Comparison of ENCODE assay signal across 16 cellular contexts in the genomic region with DNA sequence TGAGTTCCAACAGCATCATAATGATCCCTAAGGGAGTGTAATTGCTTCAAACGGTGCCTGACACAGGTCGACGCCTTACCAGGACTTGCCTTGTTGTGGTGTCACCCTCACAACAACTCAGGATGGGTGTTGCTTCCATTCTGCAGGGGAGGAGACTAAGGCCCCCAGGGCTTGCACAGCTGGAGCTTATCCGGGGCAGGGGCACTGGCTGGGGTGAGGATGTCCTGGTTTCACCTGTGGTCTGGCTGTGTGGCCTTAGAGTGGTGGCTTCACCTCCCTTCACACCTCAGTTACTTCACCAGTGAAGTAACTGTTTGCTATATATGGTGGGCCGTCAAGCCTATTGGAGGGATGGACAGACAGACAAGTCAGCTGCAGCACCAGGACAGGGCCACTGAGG. TPM values are rescaled to one million over a fixed set of nuclear protein-coding genes. Genes with fewer than 3 reads are reported as not detected.
DNase-seq lines count a peak whose midpoint lies in the region; ATAC-seq and TF ChIP-seq lines count a peak whose summit lies in the region.
"Had no signal": no experiment of that assay in that cellular context is flagged by ENCODE, and none has a peak within 500 bp of the region (broad histone marks: within the 10 kb centered on the region; RNA-seq: fewer than 3 reads in every experiment).

No MANE protein-coding gene starts in this region.

- no peaks in the 10 kb centered on the region for H3K9me3 ChIP-seq in heart right ventricle
- no peaks in the 10 kb centered on the region for H3K9me3 ChIP-seq in mammary epithelial cell (replicated peaks; ENCODE audit: insufficient read depth, low read length)
- no peaks in the 10 kb centered on the region for H3K9me3 ChIP-seq in mucosa of rectum (ENCODE audit: control insufficient read depth in 2 of 2, low read length in 2 of 2)
- no peaks in the 10 kb centered on the region for H3K9me3 ChIP-seq in upper lobe of left lung
- H3K9me3 ChIP-seq in naive thymus-derived CD4-positive, alpha-beta T cell (ENCODE audit: control insufficient read depth in 2 of 3, low read length in 3 of 3): no peaks in the 10 kb centered on the region
- H3K9me3 ChIP-seq: tibial nerve had no signal

- H3K36me3 ChIP-seq in heart right ventricle (no peaks in the 10 kb centered on the region), mammary epithelial cell (ENCODE audit: insufficient read depth, low read length) (no peaks in the 10 kb centered on the region), mucosa of rectum (ENCODE audit: control insufficient read depth in 2 of 2, insufficient read depth in 2 of 2, low read length in 2 of 2) (peaks cover 19 to 34% of the 10 kb centered on the region in 2 donors), upper lobe of left lung (peaks cover 0 to under 1% (median 0%) of the 10 kb centered on the region in 4 donors)
- H3K36me3 ChIP-seq in naive thymus-derived CD4-positive, alpha-beta T cell (ENCODE audit: control insufficient read depth in 2 of 3, insufficient read depth in 3 of 3, low read length in 3 of 3): no peaks in the 10 kb centered on the region
- H3K36me3 ChIP-seq: tibial nerve had no signal

- CTCF ChIA-PET in mammary epithelial cell (lab: Charles Lee; ENCODE audit: low non-redundant PET): no interaction called here
- CTCF ChIA-PET in naive thymus-derived CD4-positive, alpha-beta T cell (lab: Charles Lee): interaction anchor here (0.6 kb wide), 1 partner anchor 101 kb away, joined by 3 read pairs; no protein-coding TSS in a partner anchor

- dilution Hi-C loops in mammary epithelial cell (cut with HindIII; ENCODE audit: low sequenced_read_pairs): no loop called here

- WGBS in heart right ventricle, 2 donors: 85% methylated on average over 5 of the region's 5 CpGs
- 62% methylated on average over 4 of the region's 5 CpGs for WGBS in mammary epithelial cell (ENCODE audit: low coverage, missing lambda C conversion rate)
- WGBS in upper lobe of left lung, 2 donors: 74 to 87% methylated on average over 4 to 5 of the region's 5 CpGs

- peak; percentile 22 for DNase-seq in Right ventricle myocardium inferior (ENCODE audit: missing footprints)
- no peak for DNase-seq in heart right ventricle
- DNase-seq in mammary epithelial cell: no peak
- DNase-seq in upper lobe of left lung: no peak
- DNase-seq in NCI-H82 treated with DMSO at 0.1 percent for 48 hours (lab: John Stamatoyannopoulos, UW; ENCODE audit: unreplicated experiment): no peak
- DNase-seq in naive thymus-derived CD4-positive, alpha-beta T cell: no peak
- DNase-seq: activated CD4-positive, alpha-beta T cell treated with anti-CD3 and anti-CD28 coated beads for 4 hours; CD4-positive, alpha-beta T cell; DND-41; effector CD4-positive, alpha-beta T cell; NK-92 treated with Interleukin-12 subunit alpha and Interleukin-12 subunit beta, amount 100 ng/mL, for 24 hours; stimulated activated CD4-positive, alpha-beta T cell treated with anti-CD3 and anti-CD28 coated beads, Interleukin-4, amount 100 ng/mL, for 24 hours had no signal

- no peak overlapping the region for H3K9ac ChIP-seq in mammary epithelial cell (ENCODE audit: insufficient read depth, low read length)
- H3K9ac ChIP-seq in mucosa of rectum (ENCODE audit: low read depth in 1 of 2, low read length in 2 of 2): peak overlapping the region; percentile 9 to 45

- H3K4me3 Mint-ChIP-seq in naive thymus-derived CD4-positive, alpha-beta T cell: no peak overlapping the region
- H3K4me3 Mint-ChIP-seq: CD4-positive, alpha-beta T cell had no signal

- no peak for TF ChIP-seq EP300 in upper lobe of left lung (IDR thresholded peaks at IDR 0.05)

- H3K9me3 Mint-ChIP-seq in naive thymus-derived CD4-positive, alpha-beta T cell: peaks cover 0 to 1% (median 0%) of the 10 kb centered on the region in 11 donors
- H3K9me3 Mint-ChIP-seq: activated naive CD4-positive, alpha-beta T cell treated with anti-CD3 and anti-CD28 coated beads, Interleukin-2, amount 50 U/mL, for 72 hours; CD4-positive, alpha-beta T cell had no signal

- H3K4me1 ChIP-seq in heart right ventricle (peaks cover 0 to 16% (median 0%) of the 10 kb centered on the region in 9 donors), mammary epithelial cell (ENCODE audit: insufficient read depth, low read length) (peaks cover 17% of the 10 kb centered on the region), mucosa of rectum (ENCODE audit: control insufficient read depth in 2 of 2, insufficient read depth in 2 of 2, low read length in 2 of 2) (peaks cover 31 to 60% of the 10 kb centered on the region in 2 donors), upper lobe of left lung (peaks cover 0 to 22% (median 14%) of the 10 kb centered on the region in 4 donors)
- H3K4me1 ChIP-seq in naive thymus-derived CD4-positive, alpha-beta T cell (ENCODE audit: control insufficient read depth in 2 of 2, insufficient read depth in 2 of 2, low read length in 2 of 2): no peaks in the 10 kb centered on the region
- H3K4me1 ChIP-seq: tibial nerve had no signal

- no peaks in the 10 kb centered on the region for H3K27me3 Mint-ChIP-seq in naive thymus-derived CD4-positive, alpha-beta T cell
- H3K27me3 Mint-ChIP-seq: CD4-positive, alpha-beta T cell had no signal

- H3K36me3 Mint-ChIP-seq in naive thymus-derived CD4-positive, alpha-beta T cell: peaks cover 0 to 12% (median 0%) of the 10 kb centered on the region in 5 donors
- H3K36me3 Mint-ChIP-seq: activated naive CD4-positive, alpha-beta T cell treated with anti-CD3 and anti-CD28 coated beads, Interleukin-2, amount 50 U/mL, for 72 hours had no signal

- ATAC-seq in Right ventricle myocardium inferior: no peak
- ATAC-seq in heart right ventricle: no peak
- ATAC-seq in upper lobe of left lung (ENCODE audit: low FRiP score in 2 of 2): peak in 1 of 2 donors; percentile 1
- ATAC-seq in naive thymus-derived CD4-positive, alpha-beta T cell: no peak
- no peak for ATAC-seq in GM19324 (IDR thresholded peaks at IDR 0.05; ENCODE audit: low FRiP score, unreplicated experiment)
- ATAC-seq: activated naive CD4-positive, alpha-beta T cell treated with anti-CD3 and anti-CD28 coated beads, Interleukin-2, amount 50 U/mL, for 72 hours had no signal

- H3K4me1 Mint-ChIP-seq in naive thymus-derived CD4-positive, alpha-beta T cell: peaks cover 0 to 1% (median 0%) of the 10 kb centered on the region in 7 donors

- H3K27me3 ChIP-seq in heart right ventricle (no peaks in the 10 kb centered on the region), mammary epithelial cell (ENCODE audit: insufficient read depth, low read length) (no peaks in the 10 kb centered on the region), mucosa of rectum (ENCODE audit: control insufficient read depth in 2 of 2, insufficient read depth in 2 of 2, low read length in 2 of 2) (no peaks in the 10 kb centered on the region), upper lobe of left lung (no peaks in the 10 kb centered on the region)
- H3K27me3 ChIP-seq in naive thymus-derived CD4-positive, alpha-beta T cell (ENCODE audit: control insufficient read depth in 2 of 2, insufficient read depth in 2 of 2, low read length in 2 of 2): no peaks in the 10 kb centered on the region
- H3K27me3 ChIP-seq: tibial nerve had no signal

- no peak overlapping the region for H3K27ac ChIP-seq in heart right ventricle
- no peak overlapping the region for H3K27ac ChIP-seq in mammary epithelial cell (ENCODE audit: insufficient read depth, low read depth, low read length)
- peak overlapping the region; percentile 98 to 99 for H3K27ac ChIP-seq in mucosa of rectum (ENCODE audit: low read depth in 2 of 2, low read length in 2 of 2)
- H3K27ac ChIP-seq in upper lobe of left lung: peak overlapping the region; percentile 38 to 89 (median 85)
- no peak overlapping the region for H3K27ac ChIP-seq in naive thymus-derived CD4-positive, alpha-beta T cell (ENCODE audit: low read depth, low read length)

- peak overlapping the region; percentile 66 for H3K4me2 ChIP-seq in mammary epithelial cell (ENCODE audit: insufficient read depth, low read depth, low read length)

- intact Hi-C loops in Right ventricle myocardium inferior (cut with DNase I): no loop called here
- intact Hi-C loops in heart right ventricle (cut with DNase I): no loop called here
- intact Hi-C loops in mammary epithelial cell (cut with micrococcal nuclease): no loop called here
- intact Hi-C loops in naive thymus-derived CD4-positive, alpha-beta T cell (cut with micrococcal nuclease): no loop called here

- peak overlapping the region; percentile 88 for H2AFZ ChIP-seq in mammary epithelial cell (ENCODE audit: low read depth, low read length)

- H3K79me2 ChIP-seq in mammary epithelial cell (ENCODE audit: insufficient read depth, low read length): no peaks in the 10 kb centered on the region

- BruUV-seq in mammary epithelial cell (replicated peaks; lab: Mats Ljungman, UMichigan): no TSS peak

- no peak overlapping the region for H3K4me3 ChIP-seq in heart right ventricle
- H3K4me3 ChIP-seq in mammary epithelial cell (replicated peaks in 1 of 3; ENCODE audit: insufficient read depth in 1 of 3, low read depth in 2 of 3, low read length in 3 of 3): no peak overlapping the region
- peak overlapping the region in 1 of 2 donors; percentile 26 for H3K4me3 ChIP-seq in mucosa of rectum (ENCODE audit: low read length in 2 of 2)
- H3K4me3 ChIP-seq in upper lobe of left lung: no peak overlapping the region
- H3K4me3 ChIP-seq in naive thymus-derived CD4-positive, alpha-beta T cell (ENCODE audit: low read length): no peak overlapping the region
- H3K4me3 ChIP-seq: tibial nerve had no signal

- no peak overlapping the region for H3K27ac Mint-ChIP-seq in naive thymus-derived CD4-positive, alpha-beta T cell
- H3K27ac Mint-ChIP-seq: activated naive CD4-positive, alpha-beta T cell treated with anti-CD3 and anti-CD28 coated beads, Interleukin-2, amount 50 U/mL, for 72 hours; CD4-positive, alpha-beta T cell had no signal

- POLR2A ChIA-PET in naive thymus-derived CD4-positive, alpha-beta T cell (lab: Charles Lee): no interaction called here

- in situ Hi-C loops in mammary epithelial cell (cut with MboI; ENCODE audit: low sequenced_read_pairs in 2 of 2): no loop called here

- TF ChIP-seq CTCF in heart right ventricle (IDR thresholded peaks at IDR 0.05) (no peak), mammary epithelial cell (conservative IDR thresholded peaks at IDR 0.05 in 1 of 2, IDR thresholded peaks at IDR 0.05 in 1 of 2; ENCODE audit: extremely low read depth in 1 of 2, insufficient read depth in 1 of 2, low read depth in 1 of 2, low read length in 2 of 2) (no peak), upper lobe of left lung (IDR thresholded peaks at IDR 0.05) (no peak)

- no peak for TF ChIP-seq POLR2A in upper lobe of left lung (IDR thresholded peaks at IDR 0.05)

- H4K20me1 ChIP-seq in mammary epithelial cell (ENCODE audit: insufficient read depth, low read length): no peaks in the 10 kb centered on the region

RNA-seq across cellular contexts. Expression of gene LLGL2, which starts 23.3 kb away (rescaled TPM):
- total RNA-seq in Right ventricle myocardium inferior (4.1 TPM), heart right ventricle (1 to 10 TPM; 1.1 to 5.0 (median 2.6) TPM), mammary epithelial cell (10 to 100 TPM; 22.3 to 25.7 TPM), upper lobe of left lung (100 to 1,000 TPM; 113 to 256 (median 175) TPM)
- polyA plus RNA-seq in heart right ventricle (10 to 100 TPM in 1 of 2 donors, 1 to 10 TPM in 1; 5.6 to 14.8 TPM), mammary epithelial cell (15.4 TPM)
- polyA minus RNA-seq in mammary epithelial cell: 11.0 TPM
- total RNA-seq in naive thymus-derived CD4-positive, alpha-beta T cell: 10 to 100 TPM; 22.4 to 55.7 (median 33.7) TPM
- 10 to 100 TPM in 1 of 2 donors, 1 to 10 TPM in 1; 9.2 to 12.8 TPM for polyA plus RNA-seq in naive thymus-derived CD4-positive, alpha-beta T cell

RNA-seq across cellular contexts. Expression of gene TSEN54, which starts 32.5 kb away (rescaled TPM):
- 6.1 TPM for total RNA-seq in Right ventricle myocardium inferior
- 1 to 10 TPM; 4.2 to 9.9 (median 6.1) TPM for total RNA-seq in heart right ventricle
- polyA plus RNA-seq in heart right ventricle: 10 to 100 TPM; 13.6 to 18.1 TPM
- total RNA-seq in mammary epithelial cell: 10 to 100 TPM; 10.2 to 19.6 TPM
- polyA plus RNA-seq in mammary epithelial cell: 24.1 TPM
- 12.5 TPM for polyA minus RNA-seq in mammary epithelial cell
- total RNA-seq in upper lobe of left lung: 100 to 1,000 TPM in 2 of 6 donors, 10 to 100 TPM in 4; 19.5 to 125 (median 31.3) TPM
- 10 to 100 TPM; 36.2 to 62.9 (median 56.0) TPM for total RNA-seq in naive thymus-derived CD4-positive, alpha-beta T cell
- polyA plus RNA-seq in naive thymus-derived CD4-positive, alpha-beta T cell: 10 to 100 TPM; 64.6 to 85.0 TPM

RNA-seq across cellular contexts. Expression of gene CASKIN2, which starts 33.5 kb away (rescaled TPM):
- total RNA-seq in Right ventricle myocardium inferior (39.1 TPM), heart right ventricle (10 to 100 TPM; 29.0 to 59.2 (median 37.2) TPM), mammary epithelial cell (10 to 100 TPM; 10.5 to 22.1 TPM), upper lobe of left lung (100 to 1,000 TPM in 1 of 6 donors, 10 to 100 TPM in 5; 24.1 to 113 (median 48.5) TPM)
- polyA plus RNA-seq in heart right ventricle (10 to 100 TPM; 17.6 to 31.2 TPM), mammary epithelial cell (6.6 TPM)
- 7.0 TPM for polyA minus RNA-seq in mammary epithelial cell
- 1 to 10 TPM in 2 of 5 experiments, under 1 TPM in 3; 0.22 to 1.2 (median 0.92) TPM for total RNA-seq in naive thymus-derived CD4-positive, alpha-beta T cell
- polyA plus RNA-seq in naive thymus-derived CD4-positive, alpha-beta T cell: under 1 TPM in 1 of 2 donors, not detected in 1; 0.28 TPM

RNA-seq across cellular contexts. Expression of gene MYO15B, which starts 38.8 kb away (rescaled TPM):
- total RNA-seq in Right ventricle myocardium inferior (43.7 TPM), heart right ventricle (10 to 100 TPM; 27.9 to 62.2 (median 45.8) TPM), mammary epithelial cell (1 to 10 TPM; 5.2 to 5.8 TPM), upper lobe of left lung (100 to 1,000 TPM in 4 of 6 donors, 10 to 100 TPM in 2; 89.8 to 592 (median 183) TPM)
- polyA plus RNA-seq in heart right ventricle (100 to 1,000 TPM in 1 of 2 donors, 10 to 100 TPM in 1; 30.8 to 205 TPM), mammary epithelial cell (0.31 TPM)
- not detected for polyA minus RNA-seq in mammary epithelial cell
- 100 to 1,000 TPM in 4 of 5 experiments, 10 to 100 TPM in 1; 72.2 to 461 (median 304) TPM for total RNA-seq in naive thymus-derived CD4-positive, alpha-beta T cell
- polyA plus RNA-seq in naive thymus-derived CD4-positive, alpha-beta T cell: 1 to 10 TPM; 1.2 to 2.3 TPM

Comparison
In these comparisons a context has a peak if more than half of its experiments do, and no peak if none do; other contexts are left out.
1. H3K27ac ChIP-seq: peak in mucosa of rectum (2 of 2) and upper lobe of left lung (4 of 4); none in heart right ventricle (0 of 10), mammary epithelial cell (single experiment) and naive thymus-derived CD4-positive, alpha-beta T cell (single experiment).
2. RNA of gene CASKIN2, which starts 33.5 kb away (total RNA-seq): 24.1 to 113 TPM in upper lobe of left lung, 39.1 TPM in Right ventricle myocardium inferior (single experiment), 29.0 to 59.2 TPM in heart right ventricle and 10.5 to 22.1 TPM in mammary epithelial cell; 0.22 to 1.2 TPM in naive thymus-derived CD4-positive, alpha-beta T cell; every median in the first group is over 4 times any median in the second.